Comparison of ENCODE assay signal across 8 cellular contexts in the genomic region with DNA sequence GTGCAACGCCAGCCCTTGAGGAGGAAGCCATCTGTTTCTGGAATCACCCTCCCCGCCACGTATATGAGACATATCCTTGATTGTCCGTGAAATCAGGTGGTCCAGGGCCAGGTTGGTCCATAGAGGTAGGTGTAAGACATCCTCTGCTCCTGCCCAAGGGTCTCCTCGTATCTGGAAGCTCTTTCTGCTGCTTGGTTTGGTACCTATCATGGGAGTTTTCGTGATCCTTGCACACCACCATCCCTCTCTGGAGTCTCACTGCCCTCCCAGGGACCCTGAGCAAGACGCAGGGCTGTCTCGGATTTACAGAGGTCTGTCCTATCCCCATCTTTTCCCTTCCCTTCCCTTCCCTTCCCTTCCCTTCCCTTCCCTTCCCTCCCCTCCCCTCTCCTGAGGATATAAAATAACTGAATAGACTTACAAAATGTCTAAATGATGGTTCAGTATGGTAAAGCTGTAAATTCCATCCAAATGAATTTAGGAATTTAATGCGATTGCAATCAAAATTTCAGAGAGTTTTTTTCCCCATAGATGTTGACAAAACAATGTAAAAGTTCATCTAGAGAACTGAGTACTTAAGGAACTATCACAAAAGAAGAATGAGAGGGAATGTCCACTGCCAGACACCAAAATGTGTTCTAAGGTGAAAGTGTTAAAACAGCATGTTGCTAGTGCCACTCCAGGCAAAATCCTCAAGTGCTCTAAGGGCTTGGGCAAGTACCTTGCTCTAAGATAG. TPM values are rescaled to one million over a fixed set of nuclear protein-coding genes. Genes with fewer than 3 reads are reported as not detected.
A peak's percentile ranks its signal among the peaks of the same experiment; 100 is the strongest.
DNase-seq lines count a peak whose midpoint lies in the region; ATAC-seq and TF ChIP-seq lines count a peak whose summit lies in the region.

No MANE protein-coding gene starts in this region.

- H3K9me2 ChIP-seq in OCI-LY7 (ENCODE audit: insufficient read depth, low read length) = no peaks in the 10 kb centered on the region

- H2AFZ ChIP-seq in OCI-LY7 (ENCODE audit: low read length) = peak overlapping the region; percentile 94; the same call in 1 of the 2 replicates

- WGBS in sigmoid colon, 2 donors = 16 to 20% methylated on average over 9 of the region's 9 CpGs

- H3K79me2 ChIP-seq in OCI-LY7 (ENCODE audit: insufficient read depth, low read depth, low read length) = no peaks in the 10 kb centered on the region

- no peaks in the 10 kb centered on the region for H4K20me1 ChIP-seq in OCI-LY7 (ENCODE audit: insufficient read depth, low read length)

- no peaks in the 10 kb centered on the region for H3K36me3 ChIP-seq in OCI-LY7 (ENCODE audit: insufficient read depth, low read length)
- H3K36me3 ChIP-seq in sigmoid colon = no peaks in the 10 kb centered on the region

- H3K27me3 ChIP-seq in sigmoid colon = no peaks in the 10 kb centered on the region

- no peak for TF ChIP-seq POLR2A in sigmoid colon (IDR thresholded peaks at IDR 0.05)

- TF ChIP-seq CTCF in GM12865 (IDR thresholded peaks at IDR 0.05; ENCODE audit: insufficient read depth, low read depth, low read length, missing control alignments) = no peak
- TF ChIP-seq CTCF in OCI-LY7 (conservative IDR thresholded peaks at IDR 0.05; ENCODE audit: low read length) = no peak
- TF ChIP-seq CTCF in fibroblast of mammary gland (conservative IDR thresholded peaks at IDR 0.05; ENCODE audit: control insufficient read depth, insufficient read depth, low read depth, low read length) = no peak
- TF ChIP-seq CTCF in sigmoid colon (IDR thresholded peaks at IDR 0.05) = no peak

- no peak overlapping the region for H3K27ac ChIP-seq in OCI-LY7 (ENCODE audit: low read depth, low read length, poor library complexity, severe bottlenecking)
- H3K27ac ChIP-seq in sigmoid colon = no peak overlapping the region

- H3K4me1 ChIP-seq in OCI-LY7 (ENCODE audit: insufficient read depth, low read length, poor library complexity, severe bottlenecking) = no peaks in the 10 kb centered on the region
- H3K4me1 ChIP-seq in sigmoid colon = peaks cover 0 to 15% (median 11%) of the 10 kb centered on the region in 4 donors

- no peaks in the 10 kb centered on the region; the same call in 1 of the 2 replicates for H3K9me3 ChIP-seq in OCI-LY7 (ENCODE audit: low read length)
- no peaks in the 10 kb centered on the region for H3K9me3 ChIP-seq in sigmoid colon

- intact Hi-C loops in OCI-LY7 (cut with micrococcal nuclease; ENCODE audit: unreplicated experiment) = loop anchor here (1.0 to 10.0 kb wide), 3 partner anchors 148 to 362 kb away; a partner anchor contains a TSS
- intact Hi-C loops in sigmoid colon (cut with DNase I) = loop anchor here (1.0 to 10.0 kb wide), 3 partner anchors 112 to 336 kb away; a partner anchor contains a TSS

- peak overlapping the region; percentile 92; the same call in 1 of the 2 replicates for H3K4me2 ChIP-seq in OCI-LY7 (ENCODE audit: low read length)

- H3K4me3 ChIP-seq in GM12865 (ENCODE audit: low read depth, low read length) = no peak overlapping the region; the same call in 1 of the 2 replicates
- no peak overlapping the region for H3K4me3 ChIP-seq in OCI-LY7 (ENCODE audit: low read depth, low read length, poor library complexity, severe bottlenecking)
- H3K4me3 ChIP-seq in fibroblast of mammary gland (ENCODE audit: control insufficient read depth, low read depth, low read length) = peak overlapping the region; percentile 58
- H3K4me3 ChIP-seq in sigmoid colon = peak overlapping the region in 3 of 4 donors; percentile 55 to 75 (median 66)

- no TSS peak for BruUV-seq in OCI-LY7 (replicated peaks; lab: Mats Ljungman, UMichigan)

- ATAC-seq in esophagus mucosa = no peak

- POLR2A ChIA-PET in OCI-LY7 (lab: Charles Lee) = no interaction called here

- CTCF ChIA-PET in OCI-LY7 (lab: Charles Lee; ENCODE audit: unreplicated experiment) = interaction anchor here (0.6 kb wide), 1 partner anchor 50 kb away, joined by 3 read pairs; no protein-coding TSS in a partner anchor

- DNase-seq in GM12865 (ENCODE audit: low read depth) (peak; percentile 32), OCI-LY7 (ENCODE audit: low spot score) (no peak), fibroblast of mammary gland (ENCODE audit: low read depth) (no peak), sigmoid colon (no peak), H4 (ENCODE audit: low spot score) (no peak), NCI-H128 (lab: John Stamatoyannopoulos, UW; ENCODE audit: unreplicated experiment) (no peak)
- no peak for DNase-seq in effector CD8-positive, alpha-beta T cell (lab: John Stamatoyannopoulos, UW)

- TF ChIP-seq EP300 in sigmoid colon (IDR thresholded peaks at IDR 0.05) = no peak

RNA-seq across cellular contexts. Expression of a gene that starts 2.0 kb away (rescaled TPM):
- total RNA-seq in OCI-LY7 (2014; rRNA removed; shearing (Covaris generic)) = not detected in 2 replicates
- total RNA-seq in OCI-LY7 (2022) (0.40 and 0.50 TPM in 2 replicates), sigmoid colon (not detected), esophagus mucosa (not detected)
- polyA plus RNA-seq in sigmoid colon = under 1 TPM in 1 of 3 donors, not detected in 2; 0.04 TPM
- total RNA-seq in H4 (2014; rRNA removed; shearing (Covaris generic)) = 0.19 TPM in 1 of 2 replicates, not detected in the other

RNA-seq across cellular contexts. Expression of a gene that starts 11.7 kb away (rescaled TPM):
- total RNA-seq in OCI-LY7 (2014; rRNA removed; shearing (Covaris generic)) = not detected in 2 replicates
- total RNA-seq in OCI-LY7 (2022) (not detected in 2 replicates), sigmoid colon (not detected), esophagus mucosa (not detected)
- polyA plus RNA-seq in sigmoid colon = not detected
- total RNA-seq in H4 (2014; rRNA removed; shearing (Covaris generic)) = not detected in 2 replicates

RNA-seq across cellular contexts. Expression of a gene that starts 52.5 kb away (rescaled TPM):
- total RNA-seq in OCI-LY7 (2014; rRNA removed; shearing (Covaris generic)) = not detected in 2 replicates
- total RNA-seq in OCI-LY7 (2022) = not detected in 2 replicates
- not detected for total RNA-seq in sigmoid colon
- 1 to 10 TPM in 2 of 3 donors, under 1 TPM in 1; 0.69 to 4.9 (median 1.2) TPM for polyA plus RNA-seq in sigmoid colon
- total RNA-seq in H4 (2014; rRNA removed; shearing (Covaris generic)) = not detected in 2 replicates
- total RNA-seq in esophagus mucosa = 0.72 TPM

Comparison
In these comparisons a context has a peak if more than half of its experiments do, and no peak if none do; other contexts are left out.
1. H3K4me3 ChIP-seq: peak in fibroblast of mammary gland (single experiment) and sigmoid colon (3 of 4); none in GM12865 (single experiment) and OCI-LY7 (single experiment).